ENCODE assay signal across 1 cellular context in genomic region chr2:99180755-99181647, GRCh38.
A peak's percentile ranks its signal among the peaks of the same experiment; 100 is the strongest.
TF ChIP-seq lines count a peak whose summit lies in the region.

MITD1 (minus strand) TSS chr2:99181058; CDS start chr2:99180981, 77 bp downstream.
MRPL30 (plus strand) TSS chr2:99181184; CDS start chr2:99186204, 5,020 bp downstream.

TF ChIP-seq in WTC11, 78 proteins besides CTCF, POLR2A, EP300 and RAD21 (continued from another document):
- TF ChIP-seq HMGXB4 (CRISPR knock-in tag; IDR thresholded peaks at IDR 0.05) (peak; percentile 53; the same call in 1 of the 2 replicates), AR (CRISPR knock-in tag; IDR thresholded peaks at IDR 0.05) (no peak), MAX (CRISPR knock-in tag; IDR thresholded peaks at IDR 0.05) (peak; percentile 77; the same call in 1 of the 2 replicates), KAT7 (CRISPR knock-in tag; IDR thresholded peaks at IDR 0.05; ENCODE audit: borderline replicate concordance) (0 out of 2 replicates have a peak, but pooled peaks have one; percentile 39), RELA (CRISPR knock-in tag; IDR thresholded peaks at IDR 0.05; ENCODE audit: borderline replicate concordance) (no peak), IRF1 (CRISPR knock-in tag; IDR thresholded peaks at IDR 0.05) (no peak), ZNF281 (CRISPR knock-in tag; IDR thresholded peaks at IDR 0.05) (no peak), SP1 (CRISPR knock-in tag; conservative IDR thresholded peaks at IDR 0.05) (peak; percentile 88), NFYB (CRISPR knock-in tag; conservative IDR thresholded peaks at IDR 0.05; ENCODE audit: low read depth) (no peak), ZSCAN18 (CRISPR knock-in tag; IDR thresholded peaks at IDR 0.05) (no peak), EMX1 (CRISPR knock-in tag; IDR thresholded peaks at IDR 0.05) (no peak), TEAD1 (CRISPR knock-in tag; IDR thresholded peaks at IDR 0.05) (no peak), ERG (CRISPR knock-in tag; IDR thresholded peaks at IDR 0.05) (no peak), CBFB (CRISPR knock-in tag; IDR thresholded peaks at IDR 0.05; ENCODE audit: low read depth) (no peak), ESRRA (CRISPR knock-in tag; IDR thresholded peaks at IDR 0.05; ENCODE audit: borderline replicate concordance) (no peak), FOXP4 (CRISPR knock-in tag; IDR thresholded peaks at IDR 0.05) (peak; percentile 55; the same call in 1 of the 2 replicates), CREB1 (CRISPR knock-in tag; IDR thresholded peaks at IDR 0.05) (no peak; the same call in 1 of the 2 replicates), SOX15 (CRISPR knock-in tag; IDR thresholded peaks at IDR 0.05) (no peak), NR3C1 (CRISPR knock-in tag; conservative IDR thresholded peaks at IDR 0.05; ENCODE audit: low read depth) (no peak), ATF3 (CRISPR knock-in tag; conservative IDR thresholded peaks at IDR 0.05) (no peak), GRHL2 (CRISPR knock-in tag; IDR thresholded peaks at IDR 0.05; ENCODE audit: insufficient replicate concordance, severe bottlenecking) (no peak), ZNF138 (CRISPR knock-in tag; conservative IDR thresholded peaks at IDR 0.05) (no peak), ZNF121 (CRISPR knock-in tag; IDR thresholded peaks at IDR 0.05) (no peak), JAZF1 (CRISPR knock-in tag; IDR thresholded peaks at IDR 0.05) (no peak), NFE2L1 (CRISPR knock-in tag; IDR thresholded peaks at IDR 0.05) (peak; percentile 36; the same call in 1 of the 2 replicates), ZBTB21 (CRISPR knock-in tag; IDR thresholded peaks at IDR 0.05; ENCODE audit: borderline replicate concordance) (no peak; the same call in 1 of the 2 replicates), ATF2 (CRISPR knock-in tag; IDR thresholded peaks at IDR 0.05; ENCODE audit: borderline replicate concordance, low read depth) (no peak), TEAD4 (CRISPR knock-in tag; IDR thresholded peaks at IDR 0.05) (no peak), TP53 (CRISPR knock-in tag; IDR thresholded peaks at IDR 0.05) (no peak), MXD4 (CRISPR knock-in tag; IDR thresholded peaks at IDR 0.05; ENCODE audit: borderline replicate concordance) (no peak)
